In the genomic region with DNA sequence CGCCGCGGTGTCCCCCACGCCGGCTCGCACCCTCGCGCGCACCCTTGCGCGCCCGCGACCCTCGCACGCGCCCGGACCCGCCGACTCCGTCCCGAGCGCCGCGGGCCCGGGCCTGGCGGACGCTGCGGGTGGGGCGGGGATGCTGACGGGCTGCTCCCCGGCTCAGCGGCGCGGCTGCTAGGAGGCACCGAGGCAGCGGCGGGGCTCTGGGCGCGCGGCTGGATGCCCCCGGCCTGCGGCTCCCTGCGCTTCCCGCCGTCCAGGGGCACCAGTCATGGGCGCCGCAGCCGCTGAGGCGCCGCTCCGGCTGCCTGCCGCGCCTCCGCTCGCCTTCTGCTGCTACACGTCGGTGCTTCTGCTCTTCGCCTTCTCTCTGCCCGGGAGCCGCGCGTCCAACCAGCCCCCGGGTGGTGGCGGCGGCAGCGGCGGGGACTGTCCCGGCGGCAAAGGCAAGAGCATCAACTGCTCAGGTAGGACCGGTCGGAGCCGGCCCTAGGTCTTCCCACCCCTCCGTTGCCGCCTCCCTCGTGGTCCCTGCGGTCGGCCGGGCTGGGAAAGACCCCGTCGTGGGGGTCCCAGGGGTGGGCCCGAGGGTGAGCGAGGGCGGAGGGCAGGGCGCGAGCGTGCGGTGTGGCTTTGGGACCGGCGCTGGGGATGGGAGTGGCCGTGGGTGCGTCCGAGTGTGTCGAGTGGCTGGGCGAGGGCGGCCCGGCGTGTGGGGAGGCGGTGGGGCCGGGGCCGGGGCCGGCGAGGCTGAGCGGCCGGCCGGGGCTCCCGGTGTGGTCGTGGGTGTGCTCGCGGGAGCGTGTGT, we compare ENCODE assay signal across 8 cellular contexts. TPM values are rescaled to one million over a fixed set of nuclear protein-coding genes. Genes with fewer than 3 reads are reported as not detected.
DNase-seq lines count a peak whose midpoint lies in the region; TF ChIP-seq lines count a peak whose summit lies in the region.

No MANE protein-coding gene starts in this region.

- H3K4me3 ChIP-seq in GM12864 (ENCODE audit: low read depth, low read length): peak overlapping the region; percentile 49
- H3K4me3 ChIP-seq in GM23248: peak overlapping the region; percentile 71
- peak overlapping the region; percentile 33 for H3K4me3 ChIP-seq in LNCaP clone FGC (ENCODE audit: low read depth, low read length)
- H3K4me3 ChIP-seq in ectodermal cell (ENCODE audit: insufficient read depth, low read depth, low read length): peak overlapping the region; percentile 91
- H3K4me3 ChIP-seq in mesodermal cell (ENCODE audit: extremely low read depth, insufficient read depth, low read length, poor library complexity, severe bottlenecking): peak overlapping the region; percentile 86
- peak overlapping the region; percentile 60 to 70 for H3K4me3 ChIP-seq in testis

- H3K36me3 ChIP-seq in GM23248 (ENCODE audit: low read depth) (no peaks in the 10 kb centered on the region), ectodermal cell (ENCODE audit: control insufficient read depth, insufficient read depth, low read length) (no peaks in the 10 kb centered on the region), mesodermal cell (ENCODE audit: control insufficient read depth, insufficient read depth, low read length) (peaks cover 8% of the 10 kb centered on the region), testis (ENCODE audit: low read depth, missing control alignments) (no peaks in the 10 kb centered on the region)

- no peaks in the 10 kb centered on the region for H3K9me3 ChIP-seq in GM23248 (ENCODE audit: low read depth)
- no peaks in the 10 kb centered on the region for H3K9me3 ChIP-seq in ectodermal cell (ENCODE audit: control insufficient read depth, low read length)
- no peaks in the 10 kb centered on the region for H3K9me3 ChIP-seq in mesodermal cell (ENCODE audit: control insufficient read depth, low read length)
- H3K9me3 ChIP-seq in testis: no peaks in the 10 kb centered on the region

- TF ChIP-seq CTCF in GM12864 (IDR thresholded peaks at IDR 0.05; ENCODE audit: low read depth, low read length, missing control alignments) (no peak), LNCaP clone FGC (IDR thresholded peaks at IDR 0.05; ENCODE audit: control insufficient read depth, extremely low read depth, insufficient read depth) (no peak), testis (IDR thresholded peaks at IDR 0.05) (no peak)

- TF ChIP-seq POLR2A in testis (IDR thresholded peaks at IDR 0.05): no peak

- H3K27me3 ChIP-seq in GM23248 (replicated peaks; ENCODE audit: insufficient read depth) (no peaks in the 10 kb centered on the region), ectodermal cell (ENCODE audit: control insufficient read depth, insufficient read depth, low read length, poor library complexity, severe bottlenecking) (no peaks in the 10 kb centered on the region), testis (no peaks in the 10 kb centered on the region)

- DNase-seq in GM12864 (ENCODE audit: low read depth): no peak
- DNase-seq in GM23248: peak; percentile 76
- DNase-seq in LNCaP clone FGC (ENCODE audit: low read depth): no peak
- DNase-seq in activated CD4-positive, alpha-beta T cell treated with anti-CD3 and anti-CD28 coated beads for 4 hours: peak; percentile 6 to 7
- DNase-seq in testis: peak; percentile 19
- DNase-seq in NCI-H1930 (lab: John Stamatoyannopoulos, UW): no peak

- H3K4me2 ChIP-seq in GM23248 (ENCODE audit: unreplicated experiment): peak overlapping the region; percentile 48

- WGBS in GM23248 (ENCODE audit: low coverage in 1 of 2, low lambda C conversion rate in 2 of 2, missing lambda C conversion rate in 2 of 2), 2 experiments: 1% methylated on average over 58 to 73 of the region's 110 CpGs
- 0 to 1% methylated on average over 110 of the region's 110 CpGs for WGBS in ectodermal cell, 2 experiments
- WGBS in mesodermal cell (ENCODE audit: insufficient coverage in 2 of 2), 2 experiments: 0% methylated on average over 74 to 86 of the region's 110 CpGs
- 0 to 1% methylated on average over 26 to 67 of the region's 110 CpGs for WGBS in testis, 2 donors

- no peaks in the 10 kb centered on the region; the same call in 1 of the 2 replicates for H3K79me2 ChIP-seq in GM23248 (ENCODE audit: insufficient read depth)

- no peaks in the 10 kb centered on the region for H3K9me2 ChIP-seq in GM23248 (ENCODE audit: insufficient read depth)

- H3F3A ChIP-seq in GM23248 (ENCODE audit: insufficient read depth): peaks cover 12% of the 10 kb centered on the region; the same call in 1 of the 2 replicates

- peak overlapping the region; percentile 72 for H2AFZ ChIP-seq in GM23248

- in situ Hi-C loops in GM23248 (cut with MboI): no loop called here

- no peaks in the 10 kb centered on the region for H4K20me1 ChIP-seq in GM23248 (ENCODE audit: insufficient read depth)

- H3K27ac ChIP-seq in GM23248 (no peak overlapping the region), ectodermal cell (ENCODE audit: insufficient read depth, low read depth, low read length, poor library complexity, severe bottlenecking) (peak overlapping the region; percentile 95), mesodermal cell (ENCODE audit: low read depth, low read length, severe bottlenecking) (peak overlapping the region; percentile 57), testis (peak overlapping the region; percentile 39 to 56)

- intact Hi-C loops in testis (cut with DNase I; ENCODE audit: low total_unique reads): no loop called here

- H3K4me1 ChIP-seq in GM23248 (ENCODE audit: insufficient read depth) (0 out of 2 replicates have a peak, but pooled peaks cover 4% of the 10 kb centered on the region), ectodermal cell (ENCODE audit: control insufficient read depth, insufficient read depth, low read length) (peaks cover 12% of the 10 kb centered on the region), mesodermal cell (ENCODE audit: control insufficient read depth, insufficient read depth, low read length, poor library complexity, severe bottlenecking) (peaks cover 4% of the 10 kb centered on the region), testis (no peaks in the 10 kb centered on the region)

- H3K9ac ChIP-seq in GM23248: peak overlapping the region; percentile 74

RNA-seq across cellular contexts. Expression of a gene that starts 0.5 kb away (rescaled TPM):
- 0.43 and 4.4 TPM in 2 replicates for total RNA-seq in GM23248 (2014; rRNA removed; shearing (Covaris generic))
- polyA plus RNA-seq in GM23248 (2016; fragmentation: Nextera tagmentation; extraction: Ambion mirVana): 0.34 and 0.68 TPM in 2 replicates
- polyA plus RNA-seq in ectodermal cell (2013, experiment 1 of 4): 51.9 TPM
- 44.7 TPM for polyA plus RNA-seq in ectodermal cell (2013, experiment 2 of 4)
- polyA plus RNA-seq in ectodermal cell (2013, experiment 3 of 4): 62.3 TPM
- 66.0 TPM for polyA plus RNA-seq in ectodermal cell (2013, experiment 4 of 4)
- polyA plus RNA-seq in mesodermal cell (2013, experiment 1 of 2): 39.3 TPM
- polyA plus RNA-seq in mesodermal cell (2013, experiment 2 of 2): 30.0 TPM
- 1 to 10 TPM; 5.9 to 8.7 TPM for total RNA-seq in testis
- 2.3 TPM for polyA plus RNA-seq in testis (ENCODE audit: insufficient read depth, low read depth, low replicate concordance)

RNA-seq across cellular contexts. Expression of a gene that starts 46.5 kb away (rescaled TPM):
- total RNA-seq in GM23248 (2014; rRNA removed; shearing (Covaris generic)): 48.6 and 59.3 TPM in 2 replicates
- polyA plus RNA-seq in GM23248 (2016; fragmentation: Nextera tagmentation; extraction: Ambion mirVana) (27.6 and 27.8 TPM in 2 replicates), testis (ENCODE audit: insufficient read depth, low read depth, low replicate concordance) (11.5 TPM)
- polyA plus RNA-seq in ectodermal cell (2013, experiment 1 of 4): 54.2 TPM
- 48.4 TPM for polyA plus RNA-seq in ectodermal cell (2013, experiment 2 of 4)
- polyA plus RNA-seq in ectodermal cell (2013, experiment 3 of 4): 43.1 TPM
- 46.4 TPM for polyA plus RNA-seq in ectodermal cell (2013, experiment 4 of 4)
- polyA plus RNA-seq in mesodermal cell (2013, experiment 1 of 2): 37.9 TPM
- polyA plus RNA-seq in mesodermal cell (2013, experiment 2 of 2): 36.4 TPM
- 10 to 100 TPM; 16.9 to 24.9 TPM for total RNA-seq in testis

Comparison
In these comparisons a context has a peak if more than half of its experiments do, and no peak if none do; other contexts are left out.
1. DNase-seq: peak in GM23248 (single experiment), activated CD4-positive, alpha-beta T cell treated with anti-CD3 and anti-CD28 coated beads for 4 hours (2 of 2) and testis (single experiment); none in GM12864 (single experiment), LNCaP clone FGC (single experiment) and NCI-H1930 (0 of 2).
2. H3K4me3 ChIP-seq: peak in every context shown above with its lines; median percentile 91 in ectodermal cell; 86 in mesodermal cell; 71 in GM23248; 65 in testis; 49 in GM12864; 33 in LNCaP clone FGC.